22 cellular contexts compared by ENCODE assay signal in the genomic region with DNA sequence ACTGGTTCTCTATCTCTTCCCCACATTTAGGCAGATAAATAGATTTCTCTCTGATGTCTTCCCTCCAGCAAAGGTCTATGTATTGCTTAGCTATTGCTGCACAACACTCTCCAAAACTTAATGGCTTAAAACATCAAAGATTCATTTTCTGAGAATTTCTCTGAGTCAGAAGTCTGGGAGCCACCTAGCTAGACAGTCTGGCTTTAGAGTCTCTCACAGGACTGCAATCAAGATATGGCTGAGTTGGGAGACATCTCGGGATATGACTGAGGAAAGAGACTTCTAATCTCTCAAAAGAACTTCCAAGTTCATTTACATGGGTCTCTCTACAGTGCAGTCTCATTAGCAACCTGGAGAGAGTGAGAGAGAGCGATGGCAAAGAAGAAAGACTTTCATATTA.
"Had no signal": no experiment of that assay in that cellular context is flagged by ENCODE, and none has a peak within 500 bp of the region (broad histone marks: within the 10 kb centered on the region; RNA-seq: fewer than 3 reads in every experiment).

No MANE protein-coding gene starts in this region.

- H3K27ac ChIP-seq: hepatocyte, left lung, ovary, skin epidermis, spleen, suprapubic skin, thoracic aorta, tibial artery, upper lobe of right lung had no signal

- ATAC-seq: left colon; left lung; mucosa of descending colon; naive thymus-derived CD4-positive, alpha-beta T cell; natural killer cell treated with Interleukin-12 subunit alpha and Interleukin-12 subunit beta and Interleukin-15 and Interleukin-18, amount 100 ng/mL, for 72 hours; right cardiac atrium; sciatic nerve; stimulated activated effector memory CD8-positive, alpha-beta T cell treated with anti-CD3 and anti-CD28 coated beads, Interleukin-12 subunit alpha, Interleukin-12 subunit beta, amount 100 ng/mL, for 72 hours; upper lobe of right lung had no signal

- H3K4me2 ChIP-seq: hepatocyte had no signal

- H3K36me3 ChIP-seq: left lung, ovary, spleen, suprapubic skin, thoracic aorta, tibial artery, upper lobe of right lung had no signal

- H2AFZ ChIP-seq: hepatocyte had no signal

- H3K4me3 ChIP-seq: hepatocyte, left lung, lung, mucosa of descending colon, ovary, skin epidermis, spleen, suprapubic skin, thoracic aorta, tibial artery, upper lobe of right lung had no signal

- H3K4me1 ChIP-seq: left lung, spleen, suprapubic skin, tibial artery, upper lobe of right lung had no signal

- H3K27me3 ChIP-seq: hepatocyte, left lung, spleen, suprapubic skin, tibial artery, upper lobe of right lung had no signal

- H3K79me2 ChIP-seq: hepatocyte had no signal

- H3K9me3 ChIP-seq: mucosa of descending colon, ovary, suprapubic skin, thoracic aorta, tibial artery, upper lobe of right lung had no signal

- DNase-seq: islet precursor cell; left colon; left lung; midbrain; mucosa of descending colon; naive thymus-derived CD4-positive, alpha-beta T cell; ovary; right cardiac atrium; spleen; stimulated activated CD4-positive, alpha-beta T cell treated with anti-CD3 and anti-CD28 coated beads, Interleukin-4, amount 100 ng/mL, for 24 hours; stimulated activated naive CD4-positive, alpha-beta T cell; tibial artery; trophoblast cell; upper lobe of right lung had no signal
